9 cellular contexts compared by ENCODE assay signal in genomic region chr5:142145106-142145900, GRCh38. TPM values are rescaled to one million over a fixed set of nuclear protein-coding genes. Genes with fewer than 3 reads are reported as not detected.
DNase-seq lines count a peak whose midpoint lies in the region; ATAC-seq, FAIRE-seq and TF ChIP-seq lines count a peak whose summit lies in the region.
"Had no signal": no experiment of that assay in that cellular context is flagged by ENCODE, and none has a peak within 500 bp of the region (broad histone marks: within the 10 kb centered on the region; RNA-seq: fewer than 3 reads in every experiment).

No MANE protein-coding gene starts in this region.

- H3K9me3 ChIP-seq in PC-9 (ENCODE audit: insufficient read depth, low read depth) (no peaks in the 10 kb centered on the region), pancreas (no peaks in the 10 kb centered on the region)

- H3K27ac ChIP-seq in C4-2B (no peak overlapping the region), PC-9 (no peak overlapping the region), foreskin keratinocyte (no peak overlapping the region), pancreas (no peak overlapping the region)
- H3K27ac ChIP-seq: SK-N-MC had no signal

- FAIRE-seq in pancreas (lab: Jason Lieb, UNC) (no peak), urothelium cell line (lab: Jason Lieb, UNC) (no peak)

- peaks cover 15% of the 10 kb centered on the region; the same call in 1 of the 2 replicates for H3F3A ChIP-seq in PC-9 (ENCODE audit: insufficient read depth, low read depth)

- H3K9me2 ChIP-seq in PC-9 (ENCODE audit: insufficient read depth), result no peaks in the 10 kb centered on the region

- BruUV-seq in PC-9 (replicated peaks; lab: Mats Ljungman, UMichigan), result no TSS peak

- ATAC-seq in GM19043 (IDR thresholded peaks at IDR 0.05; ENCODE audit: low read depth, unreplicated experiment) (peak; percentile 72), HG03520 (IDR thresholded peaks at IDR 0.05; ENCODE audit: unreplicated experiment) (peak; percentile 80), foreskin keratinocyte (peak; percentile 76), pancreas (peak; percentile 60 to 97 (median 93))

- H3K36me3 ChIP-seq in PC-9 (ENCODE audit: low read depth), result peaks cover 20% of the 10 kb centered on the region
- H3K36me3 ChIP-seq in pancreas, result peaks cover 0 to 27% (median 5%) of the 10 kb centered on the region in 3 donors

- CTCF ChIA-PET in PC-9 (lab: Charles Lee), result no interaction called here

- peak; percentile 37 to 44 for DNase-seq in PC-9
- DNase-seq in activated T-helper 1 cell treated with Interleukin-2 at 50 U/mL for 16 hours (ENCODE audit: low read depth), result peak; percentile 6
- DNase-seq in foreskin keratinocyte, result peak in 1 of 2 donors; percentile 48
- DNase-seq in pancreas, result peak in 3 of 6 donors; percentile 43 to 62 (median 56)
- peak; percentile 38 for DNase-seq in urothelium cell line (ENCODE audit: low spot score)

- intact Hi-C loops in PC-9 (cut with micrococcal nuclease; ENCODE audit: unreplicated experiment), result loop anchor here (2.0 kb wide), 1 partner anchor 553 kb away; no protein-coding TSS in a partner anchor
- intact Hi-C loops in pancreas (cut with DNase I), result loop anchor here in 1 of 3 donors (10.0 kb wide), 1 partner anchor 131 kb away; the partner anchor contains the start of gene GNPDA1

- WGBS in pancreas, 2 donors, result 70 to 78% methylated on average over 4 of the region's 4 CpGs

- no peaks in the 10 kb centered on the region for H3K4me1 ChIP-seq in PC-9 (replicated peaks; ENCODE audit: insufficient read depth)
- no peaks in the 10 kb centered on the region for H3K4me1 ChIP-seq in foreskin keratinocyte
- no peaks in the 10 kb centered on the region for H3K4me1 ChIP-seq in pancreas

- H3K27me3 ChIP-seq in PC-9 (ENCODE audit: insufficient read depth, low read depth), result no peaks in the 10 kb centered on the region
- no peaks in the 10 kb centered on the region for H3K27me3 ChIP-seq in foreskin keratinocyte
- no peaks in the 10 kb centered on the region for H3K27me3 ChIP-seq in pancreas

- no peak overlapping the region for H2AFZ ChIP-seq in PC-9

- no peak overlapping the region for H3K4me2 ChIP-seq in PC-9

- no peak overlapping the region for H3K4me3 ChIP-seq in PC-9
- no peak overlapping the region for H3K4me3 ChIP-seq in pancreas
- H3K4me3 ChIP-seq: SK-N-MC had no signal

- H4K20me1 ChIP-seq in PC-9 (ENCODE audit: insufficient read depth), result no peaks in the 10 kb centered on the region

- TF ChIP-seq CTCF in C4-2B (conservative IDR thresholded peaks at IDR 0.05), result peak; percentile 91
- peak; percentile 83 for TF ChIP-seq CTCF in PC-9 (conservative IDR thresholded peaks at IDR 0.05)
- TF ChIP-seq CTCF in foreskin keratinocyte (conservative IDR thresholded peaks at IDR 0.05), result peak; percentile 79
- peak; percentile 23 to 59 (median 51) for TF ChIP-seq CTCF in pancreas (IDR thresholded peaks at IDR 0.05)

- POLR2A ChIA-PET in PC-9 (lab: Charles Lee; ENCODE audit: unreplicated experiment), result no interaction called here

- H3K79me2 ChIP-seq in PC-9 (ENCODE audit: low read depth), result no peaks in the 10 kb centered on the region

RNA-seq across cellular contexts. Expression of gene NDFIP1, which starts 36.7 kb away (rescaled TPM):
- total RNA-seq in PC-9 (2021) (40.7 and 40.9 TPM in 2 replicates), foreskin keratinocyte (34.6 and 36.4 TPM in 2 replicates), pancreas (10 to 100 TPM; 28.6 to 41.3 (median 33.7) TPM)
- polyA plus RNA-seq in foreskin keratinocyte (25.0 and 26.4 TPM in 2 replicates), pancreas (10 to 100 TPM; 15.7 to 50.1 TPM)
